9 cellular contexts compared by ENCODE assay signal in genomic region chr10:3043512-3044368, GRCh38. TPM values are rescaled to one million over a fixed set of nuclear protein-coding genes. Genes with fewer than 3 reads are reported as not detected.
DNase-seq lines count a peak whose midpoint lies in the region; ATAC-seq, FAIRE-seq and TF ChIP-seq lines count a peak whose summit lies in the region.
"Had no signal": no experiment of that assay in that cellular context is flagged by ENCODE, and none has a peak within 500 bp of the region (broad histone marks: within the 10 kb centered on the region; RNA-seq: fewer than 3 reads in every experiment).

No MANE protein-coding gene starts in this region.

- no peak overlapping the region for H3K4me3 ChIP-seq in K562

- no TSS peak for BruUV-seq in K562 (replicated peaks; lab: Mats Ljungman, UMichigan)

- in situ Hi-C loops in K562 (cut with MboI) = no loop called here

- 3% methylated on average over 16 of the region's 16 CpGs for WGBS in K562 (ENCODE audit: insufficient coverage, low coverage, missing lambda C conversion rate)

- no peak for TF ChIP-seq POLR2A in K562 (conservative IDR thresholded peaks at IDR 0.05)

- intact Hi-C loops in K562 (cut with micrococcal nuclease) = loop anchor here (1.0 kb wide), 2 partner anchors 115 to 204 kb away; no protein-coding TSS in a partner anchor

- no peaks in the 10 kb centered on the region for H3K79me2 ChIP-seq in K562 (ENCODE audit: control insufficient read depth, insufficient read depth, low read length)

- H3K9me3 ChIP-seq in K562 (replicated peaks; ENCODE audit: control insufficient read depth, insufficient read depth, low read depth, low read length) = no peaks in the 10 kb centered on the region

- peak; percentile 94 for TF ChIP-seq RAD21 in K562 (CRISPR knock-in tag; conservative IDR thresholded peaks at IDR 0.05 in 1 of 2, IDR thresholded peaks at IDR 0.05 in 1 of 2)

- POLR2A ChIA-PET in K562 (lab: Yijun Ruan, JAX) = interaction anchor here (0.6 kb wide), 1 partner anchor 72 kb away, joined by 3 read pairs; no protein-coding TSS in a partner anchor

- H3K4me1 ChIP-seq in K562 (replicated peaks in 1 of 2; ENCODE audit: control insufficient read depth in 2 of 2, insufficient read depth in 2 of 2, low read length in 2 of 2) = peaks cover 12 to 18% of the 10 kb centered on the region in 2 experiments

- TF ChIP-seq CTCF in K562 (IDR thresholded peaks at IDR 0.05 in 2 of 3, conservative IDR thresholded peaks at IDR 0.05 in 1 of 3; ENCODE audit: insufficient read depth in 2 of 3, low read depth in 1 of 3, low read length in 3 of 3) = peak; percentile 83 to 94 (median 84)

- 0 out of 4 replicates have a peak overlapping the region, but pooled peaks of 1 of the 2 experiments have one; percentile 14 for H3K9ac ChIP-seq in K562 (ENCODE audit: insufficient read depth in 1 of 2, low read depth in 2 of 2, low read length in 2 of 2)

- DNase-seq in DMS 273 (lab: John Stamatoyannopoulos, UW; ENCODE audit: unreplicated experiment) = peak; percentile 66
- no peak for DNase-seq in DMS 273 treated with DMSO at 0.1 percent for 48 hours (lab: John Stamatoyannopoulos, UW)
- DNase-seq in HCEC 1CT = peak; percentile 73
- DNase-seq in MV-4-11 (lab: John Stamatoyannopoulos, UW) = peak; percentile 69
- peak; percentile 28 for DNase-seq in T follicular helper cell (ENCODE audit: low read depth)
- DNase-seq in K562 (ENCODE audit: extremely low read depth in 1 of 4, low spot score in 3 of 4) = peak; percentile 52 to 82 (median 66)
- peak; percentile 47 for DNase-seq in iPS DF 19.7 (ENCODE audit: low read depth, low spot score)
- peak; percentile 47 for DNase-seq in stimulated activated CD4-positive, alpha-beta T cell treated with anti-CD3 and anti-CD28 coated beads, Interleukin-12 subunit alpha, Interleukin-12 subunit beta, amount 100 ng/mL, for 4 hours

- H2AFZ ChIP-seq in K562 (ENCODE audit: low read depth, low read length) = peak overlapping the region; percentile 60

- H3K9me1 ChIP-seq in K562 (ENCODE audit: control insufficient read depth, insufficient read depth, low read length) = no peaks in the 10 kb centered on the region

- H3K27ac ChIP-seq in K562 (ENCODE audit: extremely low read depth, low read depth, low read length) = no peak overlapping the region; the same call in 2 of the 3 replicates

- no peaks in the 10 kb centered on the region for H4K20me1 ChIP-seq in K562 (replicated peaks; ENCODE audit: control insufficient read depth, insufficient read depth, low read length)

- no peaks in the 10 kb centered on the region for H3K36me3 ChIP-seq in K562 (ENCODE audit: control insufficient read depth, insufficient read depth, low read length)

- ATAC-seq in K562 = peak; percentile 84

- peak; percentile 90 for FAIRE-seq in K562 (lab: Jason Lieb, UNC)
- FAIRE-seq: A204.1 had no signal

- no peak for TF ChIP-seq EP300 in K562 (IDR thresholded peaks at IDR 0.05; ENCODE audit: low read length)

- CTCF ChIA-PET in K562 (lab: Yijun Ruan, JAX; ENCODE audit: low intra/inter-chr PET ratio) = interaction anchor here (0.7 to 1.2 kb wide), 3 partner anchors 65 to 205 kb away, joined by 3 to 12 read pairs (median 4); no protein-coding TSS in a partner anchor

- no peaks in the 10 kb centered on the region; a peak in 1 of 5 replicates for H3K27me3 ChIP-seq in K562 (ENCODE audit: control insufficient read depth in 2 of 2, insufficient read depth in 2 of 2, low read length in 2 of 2)

- H3K4me2 ChIP-seq in K562 (ENCODE audit: insufficient read depth, low read length) = peak overlapping the region; percentile 39; the same call in 1 of the 2 replicates

TF ChIP-seq in K562, 482 proteins besides CTCF, POLR2A, EP300 and RAD21 (continues in another document):
- TF ChIP-seq CBFA2T2 (conservative IDR thresholded peaks at IDR 0.05) = no peak
- TF ChIP-seq ZNF766 (CRISPR knock-in tag; conservative IDR thresholded peaks at IDR 0.05) = no peak
- peak; percentile 82 for TF ChIP-seq GATA2 (CRISPR knock-in tag; IDR thresholded peaks at IDR 0.05)
- no peak for TF ChIP-seq FOXP4 (CRISPR knock-in tag; IDR thresholded peaks at IDR 0.05; ENCODE audit: borderline replicate concordance)
- TF ChIP-seq, protein P1, sequence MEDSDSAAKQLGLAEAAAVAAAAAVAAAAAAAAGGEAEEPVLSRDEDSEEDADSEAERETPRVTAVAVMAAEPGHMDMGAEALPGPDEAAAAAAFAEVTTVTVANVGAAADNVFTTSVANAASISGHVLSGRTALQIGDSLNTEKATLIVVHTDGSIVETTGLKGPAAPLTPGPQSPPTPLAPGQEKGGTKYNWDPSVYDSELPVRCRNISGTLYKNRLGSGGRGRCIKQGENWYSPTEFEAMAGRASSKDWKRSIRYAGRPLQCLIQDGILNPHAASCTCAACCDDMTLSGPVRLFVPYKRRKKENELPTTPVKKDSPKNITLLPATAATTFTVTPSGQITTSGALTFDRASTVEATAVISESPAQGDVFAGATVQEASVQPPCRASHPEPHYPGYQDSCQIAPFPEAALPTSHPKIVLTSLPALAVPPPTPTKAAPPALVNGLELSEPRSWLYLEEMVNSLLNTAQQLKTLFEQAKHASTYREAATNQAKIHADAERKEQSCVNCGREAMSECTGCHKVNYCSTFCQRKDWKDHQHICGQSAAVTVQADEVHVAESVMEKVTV (CRISPR knock-in tag; IDR thresholded peaks at IDR 0.05) = peak; percentile 87
- TF ChIP-seq, protein P2, sequence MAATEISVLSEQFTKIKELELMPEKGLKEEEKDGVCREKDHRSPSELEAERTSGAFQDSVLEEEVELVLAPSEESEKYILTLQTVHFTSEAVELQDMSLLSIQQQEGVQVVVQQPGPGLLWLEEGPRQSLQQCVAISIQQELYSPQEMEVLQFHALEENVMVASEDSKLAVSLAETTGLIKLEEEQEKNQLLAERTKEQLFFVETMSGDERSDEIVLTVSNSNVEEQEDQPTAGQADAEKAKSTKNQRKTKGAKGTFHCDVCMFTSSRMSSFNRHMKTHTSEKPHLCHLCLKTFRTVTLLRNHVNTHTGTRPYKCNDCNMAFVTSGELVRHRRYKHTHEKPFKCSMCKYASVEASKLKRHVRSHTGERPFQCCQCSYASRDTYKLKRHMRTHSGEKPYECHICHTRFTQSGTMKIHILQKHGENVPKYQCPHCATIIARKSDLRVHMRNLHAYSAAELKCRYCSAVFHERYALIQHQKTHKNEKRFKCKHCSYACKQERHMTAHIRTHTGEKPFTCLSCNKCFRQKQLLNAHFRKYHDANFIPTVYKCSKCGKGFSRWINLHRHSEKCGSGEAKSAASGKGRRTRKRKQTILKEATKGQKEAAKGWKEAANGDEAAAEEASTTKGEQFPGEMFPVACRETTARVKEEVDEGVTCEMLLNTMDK (IDR thresholded peaks at IDR 0.05; ENCODE audit: borderline replicate concordance, insufficient read depth, low read depth, low read length, poor library complexity, severe bottlenecking) = peak; percentile 26
- no peak for TF ChIP-seq MITF (IDR thresholded peaks at IDR 0.05)
- TF ChIP-seq BRF1 (IDR thresholded peaks at IDR 0.05; ENCODE audit: borderline replicate concordance, extremely low read depth, insufficient read length) = no peak
- no peak for TF ChIP-seq KDM2B (CRISPR knock-in tag; IDR thresholded peaks at IDR 0.05)

RNA-seq across cellular contexts. Expression of gene PFKP, which starts 23.6 kb away (rescaled TPM):
- total RNA-seq in K562 (2011; cell fraction: chromatin; rRNA removed; ENCODE audit: low replicate concordance) = 153 and 281 TPM in 2 replicates
- total RNA-seq in K562 (2011; cell fraction: nucleolus; rRNA removed) = 147 and 149 TPM in 2 replicates
- total RNA-seq in K562 (2011; cell fraction: nucleoplasm; rRNA removed) = 120 and 125 TPM in 2 replicates
- total RNA-seq in K562 (2014; rRNA removed) (91.6 and 109 TPM in 2 replicates), K562 (2014; rRNA removed; fragmentation: Illumina TruSeq; extraction: Trizol) (83.2 and 89.5 TPM in 2 replicates), K562 (2015; rRNA removed; fragmentation: Illumina TruSeq; extraction: Trizol) (62.1 and 65.2 TPM in 2 replicates), K562 (2021) (108 and 116 TPM in 2 replicates)
- polyA plus RNA-seq in K562 (2011; rRNA removed) (34.7 and 50.3 TPM in 2 replicates), K562 (2014; fragmentation: Illumina TruSeq; extraction: Trizol) (57.4 and 72.3 TPM in 2 replicates), K562 (2014; fragmentation: Nextera tagmentation; extraction: Ambion mirVana) (10 to 100 TPM; 23.5 to 30.3 TPM), K562 (2014; rRNA removed) (65.2 and 71.1 TPM in 2 replicates)
- polyA plus RNA-seq in K562 (2011; cell fraction: cytosol; rRNA removed) = 29.5 and 50.9 TPM in 2 replicates
- polyA plus RNA-seq in K562 (2011; cell fraction: nucleus; rRNA removed) = 96.2 and 154 TPM in 2 replicates
- polyA plus RNA-seq in K562 (2012) = 94.4 and 95.0 TPM in 2 replicates
- 32.8 and 39.3 TPM in 2 replicates for polyA minus RNA-seq in K562 (2011; rRNA and poly(A)+ RNA removed)
- polyA minus RNA-seq in K562 (2011; cell fraction: cytosol; rRNA and poly(A)+ RNA removed) = 52.9 and 65.4 TPM in 2 replicates
- 61.7 and 66.5 TPM in 2 replicates for polyA minus RNA-seq in K562 (2011; cell fraction: nucleus; rRNA and poly(A)+ RNA removed)
